Comparison of ENCODE assay signal across 9 cellular contexts in genomic region chr15:67784057-67784781, GRCh38. TPM values are rescaled to one million over a fixed set of nuclear protein-coding genes. Genes with fewer than 3 reads are reported as not detected.
A peak's percentile ranks its signal among the peaks of the same experiment; 100 is the strongest.
DNase-seq lines count a peak whose midpoint lies in the region; ATAC-seq and TF ChIP-seq lines count a peak whose summit lies in the region.
"Had no signal": no experiment of that assay in that cellular context is flagged by ENCODE, and none has a peak within 500 bp of the region (broad histone marks: within the 10 kb centered on the region; RNA-seq: fewer than 3 reads in every experiment).

No MANE protein-coding gene starts in this region.

- no peaks in the 10 kb centered on the region for H3K9me3 Mint-ChIP-seq in activated CD8-positive, alpha-beta T cell treated with anti-CD3 and anti-CD28 coated beads for 36 hours
- no peaks in the 10 kb centered on the region for H3K9me3 Mint-ChIP-seq in activated T-helper 1 cell treated with anti-CD3 and anti-CD28 coated beads, Interleukin-12 subunit alpha, Interleukin-12 subunit beta, Interleukin-2, Interleukin-4 antibody, amounts not matched to agents 30 ng/mL and 10 ng/mL and 1 ng/mL, durations not matched to agents 14 hours and 24 hours and 36 hours
- H3K9me3 Mint-ChIP-seq: neural crest cell had no signal

- no peaks in the 10 kb centered on the region for H3K27me3 Mint-ChIP-seq in activated CD8-positive, alpha-beta T cell treated with anti-CD3 and anti-CD28 coated beads for 36 hours
- H3K27me3 Mint-ChIP-seq in activated T-helper 1 cell treated with anti-CD3 and anti-CD28 coated beads, Interleukin-12 subunit alpha, Interleukin-12 subunit beta, Interleukin-2, Interleukin-4 antibody, amounts not matched to agents 30 ng/mL and 10 ng/mL and 1 ng/mL, durations not matched to agents 14 hours and 24 hours and 36 hours (ENCODE audit: insufficient read depth), result no peaks in the 10 kb centered on the region

- POLR2A ChIA-PET in activated CD8-positive, alpha-beta T cell treated with anti-CD3 and anti-CD28 coated beads for 36 hours (lab: Charles Lee), result interaction anchor here (0.7 kb wide), 1 partner anchor 10 kb away, joined by 3 read pairs; no protein-coding TSS in a partner anchor

- CTCF ChIA-PET in activated CD8-positive, alpha-beta T cell treated with anti-CD3 and anti-CD28 coated beads for 36 hours (lab: Charles Lee), result interaction anchor here (0.9 to 3.6 kb wide), 6 partner anchors 9 to 52 kb away, joined by 3 to 32 read pairs (median 4); no protein-coding TSS in a partner anchor

- no peak overlapping the region for H3K4me3 Mint-ChIP-seq in activated CD8-positive, alpha-beta T cell treated with anti-CD3 and anti-CD28 coated beads for 36 hours
- no peak overlapping the region for H3K4me3 Mint-ChIP-seq in activated T-helper 1 cell treated with anti-CD3 and anti-CD28 coated beads, Interleukin-12 subunit alpha, Interleukin-12 subunit beta, Interleukin-2, Interleukin-4 antibody, amounts not matched to agents 30 ng/mL and 10 ng/mL and 1 ng/mL, durations not matched to agents 14 hours and 24 hours and 36 hours
- H3K4me3 Mint-ChIP-seq: neural crest cell had no signal

- H3K27ac Mint-ChIP-seq in activated CD8-positive, alpha-beta T cell treated with anti-CD3 and anti-CD28 coated beads for 36 hours, result peak overlapping the region; percentile 5
- no peak overlapping the region for H3K27ac Mint-ChIP-seq in activated T-helper 1 cell treated with anti-CD3 and anti-CD28 coated beads, Interleukin-12 subunit alpha, Interleukin-12 subunit beta, Interleukin-2, Interleukin-4 antibody, amounts not matched to agents 30 ng/mL and 10 ng/mL and 1 ng/mL, durations not matched to agents 14 hours and 24 hours and 36 hours

- no peak for TF ChIP-seq CTCF in activated CD8-positive, alpha-beta T cell treated with anti-CD3 and anti-CD28 coated beads for 36 hours (IDR thresholded peaks at IDR 0.05)

- H3K36me3 Mint-ChIP-seq in activated CD8-positive, alpha-beta T cell treated with anti-CD3 and anti-CD28 coated beads for 36 hours (ENCODE audit: low read depth), result peaks cover 6% of the 10 kb centered on the region
- H3K36me3 Mint-ChIP-seq in activated T-helper 1 cell treated with anti-CD3 and anti-CD28 coated beads, Interleukin-12 subunit alpha, Interleukin-12 subunit beta, Interleukin-2, Interleukin-4 antibody, amounts not matched to agents 30 ng/mL and 10 ng/mL and 1 ng/mL, durations not matched to agents 14 hours and 24 hours and 36 hours (ENCODE audit: low read depth), result peaks cover 2% of the 10 kb centered on the region

- ATAC-seq in GM18502 (IDR thresholded peaks at IDR 0.05; ENCODE audit: poor library complexity, unreplicated experiment) (peak; percentile 87), GM21447 (IDR thresholded peaks at IDR 0.05; ENCODE audit: unreplicated experiment) (peak; percentile 91), HG03571 (IDR thresholded peaks at IDR 0.05; ENCODE audit: unreplicated experiment) (peak; percentile 81)
- ATAC-seq in activated CD8-positive, alpha-beta T cell treated with anti-CD3 and anti-CD28 coated beads for 36 hours, result no peak

- DNase-seq in activated CD8-positive, alpha-beta T cell treated with anti-CD3 and anti-CD28 coated beads for 36 hours, result no peak
- DNase-seq in stimulated activated CD4-positive, alpha-beta T cell treated with anti-CD3 and anti-CD28 coated beads, Interleukin-1b, Interleukin-23, amount 100 ng/mL, for 48 hours, result no peak
- DNase-seq in activated CD8-positive, alpha-beta memory T cell treated with anti-CD3 and anti-CD28 coated beads, Interleukin-2, amount 50 U/mL, for 4 hours, result no peak
- no peak for DNase-seq in activated T-helper 1 cell treated with anti-CD3 and anti-CD28 coated beads, Interleukin-12 subunit alpha, Interleukin-12 subunit beta, Interleukin-2, Interleukin-4 antibody, amounts not matched to agents 30 ng/mL and 10 ng/mL and 1 ng/mL, durations not matched to agents 14 hours and 24 hours and 36 hours (ENCODE audit: low spot score)
- no peak for DNase-seq in stimulated activated CD4-positive, alpha-beta T cell treated with anti-CD3 and anti-CD28 coated beads, Interleukin-2, amount 100 ng/mL, for 48 hours

- intact Hi-C loops in activated CD8-positive, alpha-beta T cell treated with anti-CD3 and anti-CD28 coated beads for 36 hours (cut with micrococcal nuclease), result no loop called here
- intact Hi-C loops in activated T-helper 1 cell treated with anti-CD3 and anti-CD28 coated beads, Interleukin-12 subunit alpha, Interleukin-12 subunit beta, Interleukin-2, Interleukin-4 antibody, amounts not matched to agents 30 ng/mL and 10 ng/mL and 1 ng/mL, durations not matched to agents 14 hours and 24 hours and 36 hours (cut with micrococcal nuclease), result no loop called here

- H3K4me1 Mint-ChIP-seq in activated CD8-positive, alpha-beta T cell treated with anti-CD3 and anti-CD28 coated beads for 36 hours (ENCODE audit: low read depth), result peaks cover 30% of the 10 kb centered on the region
- H3K4me1 Mint-ChIP-seq in activated T-helper 1 cell treated with anti-CD3 and anti-CD28 coated beads, Interleukin-12 subunit alpha, Interleukin-12 subunit beta, Interleukin-2, Interleukin-4 antibody, amounts not matched to agents 30 ng/mL and 10 ng/mL and 1 ng/mL, durations not matched to agents 14 hours and 24 hours and 36 hours (ENCODE audit: low read depth), result peaks cover 17% of the 10 kb centered on the region

RNA-seq across cellular contexts. Expression of gene SKOR1, which starts 41.1 kb away (rescaled TPM):
- total RNA-seq in activated CD8-positive, alpha-beta T cell treated with anti-CD3 and anti-CD28 coated beads for 36 hours, result under 1 TPM; 0.09 to 0.25 TPM
- 0.21 TPM in 1 of 2 replicates, not detected in the other for total RNA-seq in activated T-helper 1 cell treated with anti-CD3 and anti-CD28 coated beads, Interleukin-12 subunit alpha, Interleukin-12 subunit beta, Interleukin-2, Interleukin-4 antibody, amounts not matched to agents 30 ng/mL and 10 ng/mL and 1 ng/mL, durations not matched to agents 14 hours and 24 hours and 36 hours

RNA-seq across cellular contexts. Expression of gene RNU6-1, which starts 55.6 kb away (rescaled TPM):
- total RNA-seq in activated CD8-positive, alpha-beta T cell treated with anti-CD3 and anti-CD28 coated beads for 36 hours, result not detected
- not detected in 2 replicates for total RNA-seq in activated T-helper 1 cell treated with anti-CD3 and anti-CD28 coated beads, Interleukin-12 subunit alpha, Interleukin-12 subunit beta, Interleukin-2, Interleukin-4 antibody, amounts not matched to agents 30 ng/mL and 10 ng/mL and 1 ng/mL, durations not matched to agents 14 hours and 24 hours and 36 hours
- total RNA-seq: neural crest cell had no signal
